ENCODE assay signal across 26 cellular contexts in genomic region chr14:80164991-80165390, GRCh38. TPM values are rescaled to one million over a fixed set of nuclear protein-coding genes. Genes with fewer than 3 reads are reported as not detected.
A peak's percentile ranks its signal among the peaks of the same experiment; 100 is the strongest.
DNase-seq lines count a peak whose midpoint lies in the region; ATAC-seq and TF ChIP-seq lines count a peak whose summit lies in the region.
"Had no signal": no experiment of that assay in that cellular context is flagged by ENCODE, and none has a peak within 500 bp of the region (broad histone marks: within the 10 kb centered on the region; RNA-seq: fewer than 3 reads in every experiment).

No MANE protein-coding gene starts in this region.

- TF ChIP-seq CTCF in suprapubic skin (IDR thresholded peaks at IDR 0.05) = no peak

- ATAC-seq in HG03025 (IDR thresholded peaks at IDR 0.05; ENCODE audit: low FRiP score, unreplicated experiment) (no peak), GM21825 (IDR thresholded peaks at IDR 0.05; ENCODE audit: unreplicated experiment) (no peak), GM18873 (IDR thresholded peaks at IDR 0.05; ENCODE audit: low FRiP score, unreplicated experiment) (no peak)
- ATAC-seq: effector memory CD8-positive, alpha-beta T cell had no signal

- no peaks in the 10 kb centered on the region for H3K36me3 ChIP-seq in suprapubic skin
- H3K36me3 ChIP-seq: prostate gland, stomach, upper lobe of left lung had no signal

- H3K9me3 ChIP-seq in suprapubic skin = no peaks in the 10 kb centered on the region
- H3K9me3 ChIP-seq: prostate gland, stomach, upper lobe of left lung had no signal

- H3K27me3 ChIP-seq in suprapubic skin = no peaks in the 10 kb centered on the region
- H3K27me3 ChIP-seq: stomach, upper lobe of left lung had no signal

- H3K4me3 ChIP-seq in suprapubic skin = no peak overlapping the region
- H3K4me3 ChIP-seq: prostate gland, skin epidermis, stomach, upper lobe of left lung had no signal

- WGBS in suprapubic skin = 65% methylated on average over 7 of the region's 7 CpGs

- no peak for TF ChIP-seq POLR2A in suprapubic skin (IDR thresholded peaks at IDR 0.05)

- no peak overlapping the region for H3K27ac ChIP-seq in suprapubic skin
- H3K27ac ChIP-seq: prostate gland, stomach, upper lobe of left lung, VCaP had no signal

- peaks cover 4% of the 10 kb centered on the region for H3K4me1 ChIP-seq in suprapubic skin
- H3K4me1 ChIP-seq: prostate gland, stomach, upper lobe of left lung had no signal

- DNase-seq in A172 (ENCODE audit: low spot score) (peak; percentile 2), HS-5 (ENCODE audit: low read depth) (peak; percentile 56), brain pericyte (ENCODE audit: low read depth, low spot score) (peak; percentile 46), hepatic stellate cell (ENCODE audit: low spot score) (peak; percentile 2), suprapubic skin (ENCODE audit: low spot score in 2 of 2) (no peak)
- DNase-seq: activated CD4-positive, alpha-beta T cell treated with anti-CD3 and anti-CD28 coated beads, Interleukin-2, amount 50 U/mL, for 48 hours; activated naive CD4-positive, alpha-beta T cell; activated T-cell treated with anti-CD3 and anti-CD28 coated beads for 4 hours; amygdala; cerebellar nuclear complex; DMS153; effector memory CD8-positive, alpha-beta T cell; KG1; NCI-H2029; NCI-H510A treated with DMSO at 0.1 percent for 48 hours; SHP77; stimulated activated CD4-positive, alpha-beta T cell treated with anti-CD3 and anti-CD28 coated beads, Interleukin-4, amount 100 ng/mL, for 1 hour; stomach; T-helper 1 cell; upper lobe of left lung had no signal

- TF ChIP-seq EP300 in suprapubic skin (IDR thresholded peaks at IDR 0.05) = no peak

RNA-seq across cellular contexts. Expression of gene DIO2, which starts 46.3 kb away (rescaled TPM):
- total RNA-seq in A172 (2014; rRNA removed; shearing (Covaris generic)) = 22.4 and 40.5 TPM in 2 replicates
- 10 to 100 TPM in 3 of 4 donors, 1 to 10 TPM in 1; 7.5 to 28.7 (median 16.2) TPM for total RNA-seq in suprapubic skin

Comparison
In these comparisons a context has a peak if more than half of its experiments do, and no peak if none do; other contexts are left out.
1. DNase-seq: peak in A172 (single experiment), HS-5 (single experiment), brain pericyte (single experiment) and hepatic stellate cell (single experiment); none in suprapubic skin (0 of 2).